In genomic region chr2:122927217-122927616, GRCh38 we compare ENCODE assay signal across 13 cellular contexts.
DNase-seq lines count a peak whose midpoint lies in the region; ATAC-seq and TF ChIP-seq lines count a peak whose summit lies in the region.
"Had no signal": no experiment of that assay in that cellular context is flagged by ENCODE, and none has a peak within 500 bp of the region (broad histone marks: within the 10 kb centered on the region; RNA-seq: fewer than 3 reads in every experiment).

No MANE protein-coding gene starts in this region.

- no peak overlapping the region for H3K4me2 ChIP-seq in mesendoderm (ENCODE audit: low read length)

- no peak overlapping the region for H3K18ac ChIP-seq in mesendoderm (ENCODE audit: low read length)

- DNase-seq in G401 (ENCODE audit: low spot score) = peak; percentile 14
- DNase-seq in NCI-H2029 treated with DMSO at 0.1 percent for 48 hours (lab: John Stamatoyannopoulos, UW) = peak; percentile 44
- peak; percentile 1 for DNase-seq in choroid plexus epithelial cell (ENCODE audit: low read depth)
- peak; percentile 91 for DNase-seq in mesendoderm
- no peak for DNase-seq in uterus
- DNase-seq in GM03348 (ENCODE audit: low spot score) = no peak
- no peak for DNase-seq in NCI-H2227 (lab: John Stamatoyannopoulos, UW; ENCODE audit: unreplicated experiment)
- DNase-seq: cerebellar nuclear complex, NCI-H2227 treated with DMSO at 0.1 percent for 48 hours, PC-3, right cardiac atrium had no signal

- no peak overlapping the region for H3K4me3 ChIP-seq in choroid plexus epithelial cell (ENCODE audit: low read depth, low read length)
- no peak overlapping the region for H3K4me3 ChIP-seq in mesendoderm (ENCODE audit: low read length)
- no peak overlapping the region for H3K4me3 ChIP-seq in uterus
- H3K4me3 ChIP-seq: tibial nerve had no signal

- no peaks in the 10 kb centered on the region for H3K9me3 ChIP-seq in uterus

- in situ Hi-C loops in G401 (cut with HindIII; ENCODE audit: low sequenced_read_pairs) = no loop called here

- H3K79me1 ChIP-seq in mesendoderm (ENCODE audit: low read length) = no peaks in the 10 kb centered on the region

- H3K9ac ChIP-seq in mesendoderm (ENCODE audit: low read length) = no peak overlapping the region

- H3K27ac ChIP-seq in mesendoderm (ENCODE audit: low read depth, low read length) (peak overlapping the region; percentile 33), uterus (no peak overlapping the region)
- H3K27ac ChIP-seq: tibial nerve had no signal

- TF ChIP-seq CTCF in choroid plexus epithelial cell (conservative IDR thresholded peaks at IDR 0.05; ENCODE audit: low read depth, low read length) (no peak), uterus (IDR thresholded peaks at IDR 0.05) (no peak)

- H3K27me3 ChIP-seq in mesendoderm (ENCODE audit: insufficient read depth, low read length, poor library complexity) = no peaks in the 10 kb centered on the region
- no peaks in the 10 kb centered on the region for H3K27me3 ChIP-seq in uterus
- H3K27me3 ChIP-seq: tibial nerve had no signal

- H3K4ac ChIP-seq in mesendoderm (ENCODE audit: low read depth, low read length) = no peak overlapping the region

- no peak overlapping the region for H3K23ac ChIP-seq in mesendoderm (ENCODE audit: low read length)

- no peak overlapping the region for H2BK5ac ChIP-seq in mesendoderm (ENCODE audit: low read length)

- TF ChIP-seq POLR2A in uterus (IDR thresholded peaks at IDR 0.05) = no peak

- H3K36me3 ChIP-seq in mesendoderm (ENCODE audit: control insufficient read depth, insufficient read depth, low read length) (no peaks in the 10 kb centered on the region), uterus (no peaks in the 10 kb centered on the region)
- H3K36me3 ChIP-seq: tibial nerve had no signal

- no peaks in the 10 kb centered on the region for H3K79me2 ChIP-seq in mesendoderm (ENCODE audit: control insufficient read depth, insufficient read depth, low read length)

- no peak overlapping the region for H2AK5ac ChIP-seq in mesendoderm (ENCODE audit: low read length)

- no peak overlapping the region for H4K8ac ChIP-seq in mesendoderm (ENCODE audit: low read depth, low read length)

- no CpG with 5 or more reads among the region's 2 CpGs for WGBS in mesendoderm (ENCODE audit: extremely low coverage, insufficient coverage, low lambda C conversion rate)

- no peak overlapping the region for H4K5ac ChIP-seq in mesendoderm (ENCODE audit: low read length)

- no peak overlapping the region for H2BK15ac ChIP-seq in mesendoderm (replicated peaks; ENCODE audit: low read depth)

- no peak for ATAC-seq in GM18858 (IDR thresholded peaks at IDR 0.05; ENCODE audit: unreplicated experiment)
- ATAC-seq: PC-3, right cardiac atrium had no signal

- H3K4me1 ChIP-seq in mesendoderm (ENCODE audit: control insufficient read depth, low read depth, low read length) (no peaks in the 10 kb centered on the region), uterus (no peaks in the 10 kb centered on the region)
- H3K4me1 ChIP-seq: tibial nerve had no signal

- intact Hi-C loops in uterus (cut with DNase I; ENCODE audit: low total_unique reads) = no loop called here

- H3K56ac ChIP-seq in mesendoderm (ENCODE audit: low read length) = no peak overlapping the region

- H2BK120ac ChIP-seq in mesendoderm (ENCODE audit: low read depth, low read length) = no peak overlapping the region

Comparison
In these comparisons a context has a peak if more than half of its experiments do, and no peak if none do; other contexts are left out.
1. DNase-seq: peak in G401 (single experiment), NCI-H2029 treated with DMSO at 0.1 percent for 48 hours (single experiment), choroid plexus epithelial cell (single experiment) and mesendoderm (single experiment); none in uterus (0 of 2), GM03348 (single experiment) and NCI-H2227 (single experiment).